ENCODE assay signal across 20 cellular contexts in the genomic region with DNA sequence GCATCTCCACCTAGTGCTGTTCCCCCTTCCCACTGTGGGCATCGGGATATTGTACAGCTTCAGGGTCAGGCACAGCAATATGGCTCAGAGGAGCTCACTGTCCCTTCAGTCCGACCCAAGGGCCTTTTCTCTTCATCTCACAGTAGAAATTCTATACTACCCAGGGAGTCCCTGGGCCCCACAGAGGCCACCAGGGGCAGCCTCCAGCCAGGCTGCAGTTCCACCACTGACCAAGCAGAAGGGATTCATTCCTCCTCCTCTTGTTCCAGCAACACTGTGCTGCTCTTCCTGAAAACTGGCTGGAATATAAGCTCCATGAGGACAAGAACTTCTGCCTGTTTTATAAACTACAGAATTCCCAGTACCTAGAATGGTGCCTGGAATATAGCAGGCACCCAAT.
DNase-seq lines count a peak whose midpoint lies in the region; ATAC-seq, FAIRE-seq and TF ChIP-seq lines count a peak whose summit lies in the region.
"Had no signal": no experiment of that assay in that cellular context is flagged by ENCODE, and none has a peak within 500 bp of the region (broad histone marks: within the 10 kb centered on the region; RNA-seq: fewer than 3 reads in every experiment).

No MANE protein-coding gene starts in this region.

- H3K9ac ChIP-seq in HepG2 (ENCODE audit: insufficient read depth, low read depth, low read length), result no peak overlapping the region

- H3K4me3 Mint-ChIP-seq in activated T-helper 17 cell treated with anti-CD3 and anti-CD28 coated beads, Interleukin-2, amount 50 U/mL, for 72 hours, result no peak overlapping the region
- no peak overlapping the region for H3K4me3 Mint-ChIP-seq in naive thymus-derived CD8-positive, alpha-beta T cell
- H3K4me3 Mint-ChIP-seq: natural killer cell treated with Interleukin-12 subunit alpha and Interleukin-12 subunit beta and Interleukin-15 and Interleukin-18, amount 100 ng/mL, for 72 hours had no signal

- H3K4me3 ChIP-seq in HepG2 (replicated peaks in 1 of 3; ENCODE audit: insufficient read depth in 1 of 3, low read depth in 2 of 3, low read length in 3 of 3) (no peak overlapping the region), right lobe of liver (no peak overlapping the region), BE2C (ENCODE audit: low read depth, low read length) (no peak overlapping the region)
- H3K4me3 ChIP-seq: breast epithelium, PC-9, SJSA1 had no signal

- in situ Hi-C loops in HepG2 (cut with HindIII; ENCODE audit: extremely low pct_ligation_motif_present, low pct_unique_long_range_greater_than_20kb), result no loop called here

- intact Hi-C loops in HepG2 (cut with micrococcal nuclease; ENCODE audit: unreplicated experiment) (no loop called here), right lobe of liver (cut with DNase I) (no loop called here)

- H3K36me3 ChIP-seq in HepG2 (replicated peaks in 1 of 2; ENCODE audit: control insufficient read depth in 1 of 2, insufficient read depth in 2 of 2, low read length in 2 of 2) (no peaks in the 10 kb centered on the region), right lobe of liver (no peaks in the 10 kb centered on the region), BE2C (no peaks in the 10 kb centered on the region)
- H3K36me3 ChIP-seq: breast epithelium, SJSA1 had no signal

- no peak for TF ChIP-seq RAD21 in HepG2 (CRISPR knock-in tag; IDR thresholded peaks at IDR 0.05)

- H3K4me1 Mint-ChIP-seq in activated T-helper 17 cell treated with anti-CD3 and anti-CD28 coated beads, Interleukin-2, amount 50 U/mL, for 72 hours, result peaks cover 70% of the 10 kb centered on the region
- peaks cover 52 to 96% (median 90%) of the 10 kb centered on the region in 4 donors for H3K4me1 Mint-ChIP-seq in naive thymus-derived CD8-positive, alpha-beta T cell

- no peak overlapping the region for H2AFZ ChIP-seq in HepG2 (ENCODE audit: low read length)
- H2AFZ ChIP-seq: PC-9 had no signal

- no CpG with 5 or more reads among the region's 2 CpGs for WGBS in HepG2 (ENCODE audit: low lambda C conversion rate)
- WGBS in right lobe of liver (ENCODE audit: insufficient coverage, low coverage, low lambda C conversion rate, missing lambda C conversion rate), result 100% methylated on average over 1 of the region's 2 CpGs

- no peaks in the 10 kb centered on the region for H3K79me2 ChIP-seq in HepG2 (ENCODE audit: insufficient read depth, low read length)

- H3K4me1 ChIP-seq in HepG2 (ENCODE audit: insufficient read depth, low read length) (peaks cover 8% of the 10 kb centered on the region; the same call in 1 of the 2 replicates), right lobe of liver (no peaks in the 10 kb centered on the region), BE2C (no peaks in the 10 kb centered on the region)
- H3K4me1 ChIP-seq: SJSA1 had no signal

- CTCF ChIA-PET in HepG2 (lab: Yijun Ruan, JAX; ENCODE audit: low intra/inter-chr PET ratio, low total read pairs), result no interaction called here

- POLR2A ChIA-PET in HepG2 (lab: Yijun Ruan, JAX), result no interaction called here
- POLR2A ChIA-PET in naive thymus-derived CD8-positive, alpha-beta T cell (lab: Charles Lee), result no interaction called here

- no peaks in the 10 kb centered on the region for H3K9me3 Mint-ChIP-seq in activated T-helper 17 cell treated with anti-CD3 and anti-CD28 coated beads, Interleukin-2, amount 50 U/mL, for 72 hours
- no peaks in the 10 kb centered on the region for H3K9me3 Mint-ChIP-seq in naive thymus-derived CD8-positive, alpha-beta T cell
- H3K9me3 Mint-ChIP-seq: natural killer cell treated with Interleukin-12 subunit alpha and Interleukin-12 subunit beta and Interleukin-15 and Interleukin-18, amount 100 ng/mL, for 72 hours had no signal

- peak overlapping the region; percentile 75 for H3K27ac Mint-ChIP-seq in activated T-helper 17 cell treated with anti-CD3 and anti-CD28 coated beads, Interleukin-2, amount 50 U/mL, for 72 hours
- H3K27ac Mint-ChIP-seq in naive thymus-derived CD8-positive, alpha-beta T cell, result peak overlapping the region in 7 of 10 donors; percentile 13 to 88 (median 67)
- H3K27ac Mint-ChIP-seq: natural killer cell treated with Interleukin-12 subunit alpha and Interleukin-12 subunit beta and Interleukin-15 and Interleukin-18, amount 100 ng/mL, for 72 hours had no signal

- TF ChIP-seq EP300 in HepG2 (IDR thresholded peaks at IDR 0.05; ENCODE audit: low read depth in 2 of 2, low read length in 2 of 2), result no peak
- TF ChIP-seq EP300 in HepG2 (CRISPR knock-in tag; IDR thresholded peaks at IDR 0.05; ENCODE audit: borderline replicate concordance), result no peak

- no peak overlapping the region for H3K27ac ChIP-seq in HepG2 (ENCODE audit: extremely low read length, insufficient read depth, low read length)
- H3K27ac ChIP-seq in right lobe of liver, result no peak overlapping the region
- H3K27ac ChIP-seq: C4-2B, epithelial cell of prostate, PC-9, SJSA1 had no signal

- ATAC-seq in HepG2 (peak; percentile 95), right lobe of liver (no peak), HG03565 (IDR thresholded peaks at IDR 0.05; ENCODE audit: unreplicated experiment) (no peak)
- ATAC-seq in activated T-helper 17 cell treated with anti-CD3 and anti-CD28 coated beads, Interleukin-2, amount 50 U/mL, for 72 hours (replicated peaks), result no peak
- no peak for ATAC-seq in naive thymus-derived CD8-positive, alpha-beta T cell
- ATAC-seq: natural killer cell treated with Interleukin-12 subunit alpha and Interleukin-12 subunit beta and Interleukin-15 and Interleukin-18, amount 100 ng/mL, for 72 hours had no signal

- H3K27me3 ChIP-seq in HepG2 (ENCODE audit: control insufficient read depth in 1 of 2, insufficient read depth in 2 of 2, low read length in 2 of 2) (no peaks in the 10 kb centered on the region), right lobe of liver (no peaks in the 10 kb centered on the region), BE2C (no peaks in the 10 kb centered on the region)
- H3K27me3 ChIP-seq: breast epithelium, SJSA1 had no signal

- no peak for TF ChIP-seq CTCF in HepG2 (CRISPR knock-in tag; IDR thresholded peaks at IDR 0.05)
- TF ChIP-seq CTCF in right lobe of liver (IDR thresholded peaks at IDR 0.05), result no peak
- no peak for TF ChIP-seq CTCF in BE2C (IDR thresholded peaks at IDR 0.05; ENCODE audit: low read depth, low read length)

- no peaks in the 10 kb centered on the region for H4K20me1 ChIP-seq in HepG2 (ENCODE audit: insufficient read depth, low read length)

- H3K36me3 Mint-ChIP-seq in activated T-helper 17 cell treated with anti-CD3 and anti-CD28 coated beads, Interleukin-2, amount 50 U/mL, for 72 hours (ENCODE audit: low read depth), result peaks cover 68% of the 10 kb centered on the region
- peaks cover 0 to 30% (median 8%) of the 10 kb centered on the region in 3 donors for H3K36me3 Mint-ChIP-seq in naive thymus-derived CD8-positive, alpha-beta T cell

- no peak for FAIRE-seq in HepG2 (lab: Jason Lieb, UNC)
- FAIRE-seq: frontal cortex, kidney had no signal

- no TSS peak for BruUV-seq in HepG2 (replicated peaks; lab: Mats Ljungman, UMichigan)

- no peak overlapping the region for H3K4me2 ChIP-seq in HepG2 (ENCODE audit: low read depth, low read length)
- H3K4me2 ChIP-seq: PC-9 had no signal

- TF ChIP-seq POLR2A in HepG2 (IDR thresholded peaks at IDR 0.05; ENCODE audit: insufficient read depth in 1 of 2, low read depth in 2 of 2, low read length in 2 of 2), result no peak
- TF ChIP-seq POLR2A in right lobe of liver (IDR thresholded peaks at IDR 0.05), result no peak

- H3K9me3 ChIP-seq in HepG2 (ENCODE audit: low read length) (no peaks in the 10 kb centered on the region), right lobe of liver (no peaks in the 10 kb centered on the region), BE2C (no peaks in the 10 kb centered on the region)
- H3K9me3 ChIP-seq: breast epithelium, SJSA1 had no signal

- no peaks in the 10 kb centered on the region for H3K27me3 Mint-ChIP-seq in activated T-helper 17 cell treated with anti-CD3 and anti-CD28 coated beads, Interleukin-2, amount 50 U/mL, for 72 hours
- H3K27me3 Mint-ChIP-seq in naive thymus-derived CD8-positive, alpha-beta T cell, result no peaks in the 10 kb centered on the region
- H3K27me3 Mint-ChIP-seq: natural killer cell treated with Interleukin-12 subunit alpha and Interleukin-12 subunit beta and Interleukin-15 and Interleukin-18, amount 100 ng/mL, for 72 hours had no signal

- no peak for DNase-seq in HepG2 (ENCODE audit: low spot score)
- DNase-seq in right lobe of liver, result no peak
- DNase-seq in naive thymus-derived CD8-positive, alpha-beta T cell, result no peak
- DNase-seq in BE2C, result no peak
- no peak for DNase-seq in central memory CD4-positive, alpha-beta T cell
- no peak for DNase-seq in NCI-H526 (lab: John Stamatoyannopoulos, UW)
- DNase-seq: dermis blood vessel endothelial cell, DMS79, kidney, NCI-H1436, NCI-H524 treated with DMSO at 0.1 percent for 48 hours, PC-9 had no signal

TF ChIP-seq in HepG2, 621 proteins besides CTCF, POLR2A, EP300 and RAD21 (continues in another document):
- TF ChIP-seq ZNF724P (CRISPR knock-in tag; IDR thresholded peaks at IDR 0.05; ENCODE audit: borderline replicate concordance) (no peak), REPIN1 (CRISPR knock-in tag; IDR thresholded peaks at IDR 0.05; ENCODE audit: borderline replicate concordance, low read depth) (no peak), ZNF460 (CRISPR knock-in tag; IDR thresholded peaks at IDR 0.05; ENCODE audit: borderline replicate concordance) (no peak), STAT5B (CRISPR knock-in tag; IDR thresholded peaks at IDR 0.05) (no peak), RFX5 (IDR thresholded peaks at IDR 0.05; ENCODE audit: low read depth, low read length) (no peak), ZNF143 (CRISPR knock-in tag; IDR thresholded peaks at IDR 0.05) (no peak), ZFP90 (CRISPR knock-in tag; IDR thresholded peaks at IDR 0.05; ENCODE audit: borderline replicate concordance) (no peak), RBM39 (IDR thresholded peaks at IDR 0.05; ENCODE audit: low read depth, low read length, poor library complexity, severe bottlenecking) (no peak)
- TF ChIP-seq, protein P1, sequence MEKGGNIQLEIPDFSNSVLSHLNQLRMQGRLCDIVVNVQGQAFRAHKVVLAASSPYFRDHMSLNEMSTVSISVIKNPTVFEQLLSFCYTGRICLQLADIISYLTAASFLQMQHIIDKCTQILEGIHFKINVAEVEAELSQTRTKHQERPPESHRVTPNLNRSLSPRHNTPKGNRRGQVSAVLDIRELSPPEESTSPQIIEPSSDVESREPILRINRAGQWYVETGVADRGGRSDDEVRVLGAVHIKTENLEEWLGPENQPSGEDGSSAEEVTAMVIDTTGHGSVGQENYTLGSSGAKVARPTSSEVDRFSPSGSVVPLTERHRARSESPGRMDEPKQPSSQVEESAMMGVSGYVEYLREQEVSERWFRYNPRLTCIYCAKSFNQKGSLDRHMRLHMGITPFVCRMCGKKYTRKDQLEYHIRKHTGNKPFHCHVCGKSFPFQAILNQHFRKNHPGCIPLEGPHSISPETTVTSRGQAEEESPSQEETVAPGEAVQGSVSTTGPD (CRISPR knock-in tag; IDR thresholded peaks at IDR 0.05), result no peak
